Comparison of ENCODE assay signal across 10 cellular contexts in genomic region chr10:107814865-107815487, GRCh38.
DNase-seq lines count a peak whose midpoint lies in the region; ATAC-seq and TF ChIP-seq lines count a peak whose summit lies in the region.
"Had no signal": no experiment of that assay in that cellular context is flagged by ENCODE, and none has a peak within 500 bp of the region (broad histone marks: within the 10 kb centered on the region; RNA-seq: fewer than 3 reads in every experiment).

No MANE protein-coding gene starts in this region.

- H3K27ac ChIP-seq in OCI-LY1 (ENCODE audit: low read depth, low read length, poor library complexity, severe bottlenecking): no peak overlapping the region
- H3K27ac ChIP-seq: BLaER1 had no signal

- H3K79me2 ChIP-seq in OCI-LY1 (ENCODE audit: insufficient read depth, low read length): no peaks in the 10 kb centered on the region

- no peak overlapping the region for H3K4me2 ChIP-seq in OCI-LY1 (ENCODE audit: low read length)
- H3K4me2 ChIP-seq: BLaER1 had no signal

- H3K4me3 Mint-ChIP-seq in endothelial cell (ENCODE audit: unreplicated experiment): no peak overlapping the region
- H3K4me3 Mint-ChIP-seq: activated naive CD8-positive, alpha-beta T cell had no signal

- H3K4me1 ChIP-seq in OCI-LY1 (ENCODE audit: insufficient read depth, low read length, severe bottlenecking): no peaks in the 10 kb centered on the region
- H3K4me1 ChIP-seq: BLaER1 had no signal

- H3K9me3 Mint-ChIP-seq in endothelial cell (ENCODE audit: unreplicated experiment): no peaks in the 10 kb centered on the region

- peak; percentile 13 to 41 for DNase-seq in NCI-H2081 (lab: John Stamatoyannopoulos, UW)
- DNase-seq in NCI-H2081 treated with DMSO at 0.1 percent for 48 hours (lab: John Stamatoyannopoulos, UW): no peak
- DNase-seq in endothelial cell (ENCODE audit: low spot score): peak; percentile 68
- DNase-seq in mucosa of gallbladder (ENCODE audit: low spot score): peak; percentile 83
- DNase-seq in stimulated activated CD4-positive, alpha-beta T cell treated with anti-CD3 and anti-CD28 coated beads, Interleukin-2, amount 100 ng/mL, for 48 hours: no peak
- DNase-seq in stimulated activated CD4-positive, alpha-beta T cell treated with anti-CD3 and anti-CD28 coated beads, Interleukin-12 subunit alpha, Interleukin-12 subunit beta, amount 100 ng/mL, for 4 hours: no peak

- H3K9me2 ChIP-seq in OCI-LY1 (ENCODE audit: low read depth, low read length): no peaks in the 10 kb centered on the region

- no peaks in the 10 kb centered on the region for H3K27me3 ChIP-seq in OCI-LY1 (ENCODE audit: insufficient read depth, low read length)
- H3K27me3 ChIP-seq: BLaER1 had no signal

- H3K4me3 ChIP-seq in OCI-LY1 (ENCODE audit: low read depth, low read length, poor library complexity, severe bottlenecking): no peak overlapping the region
- H3K4me3 ChIP-seq: BLaER1 had no signal

- TF ChIP-seq CTCF in OCI-LY1 (IDR thresholded peaks at IDR 0.05; ENCODE audit: low read length): peak; percentile 55
- TF ChIP-seq CTCF in endothelial cell (IDR thresholded peaks at IDR 0.05; ENCODE audit: unreplicated experiment): peak; percentile 62

- H3K4me1 Mint-ChIP-seq in endothelial cell (ENCODE audit: unreplicated experiment): peaks cover 6% of the 10 kb centered on the region

- no peak overlapping the region for H3K27ac Mint-ChIP-seq in endothelial cell (ENCODE audit: unreplicated experiment)
- H3K27ac Mint-ChIP-seq: activated naive CD8-positive, alpha-beta T cell had no signal

- no peaks in the 10 kb centered on the region for H3K36me3 ChIP-seq in OCI-LY1 (ENCODE audit: insufficient read depth, low read length)
- H3K36me3 ChIP-seq: BLaER1 had no signal

- H3F3A ChIP-seq in OCI-LY1 (ENCODE audit: insufficient read depth, low read length): no peaks in the 10 kb centered on the region

- H2AFZ ChIP-seq in OCI-LY1 (ENCODE audit: low read length): no peak overlapping the region

- no peaks in the 10 kb centered on the region for H3K9me3 ChIP-seq in OCI-LY1 (ENCODE audit: low read length)
- H3K9me3 ChIP-seq: BLaER1 had no signal

- H3K9ac ChIP-seq in OCI-LY1 (ENCODE audit: low read length): no peak overlapping the region
- H3K9ac ChIP-seq: BLaER1 had no signal

- H3K27me3 Mint-ChIP-seq in endothelial cell (ENCODE audit: unreplicated experiment): no peaks in the 10 kb centered on the region
- H3K27me3 Mint-ChIP-seq: activated naive CD8-positive, alpha-beta T cell had no signal

- no peaks in the 10 kb centered on the region for H3K36me3 Mint-ChIP-seq in endothelial cell (ENCODE audit: low read depth, unreplicated experiment)
- H3K36me3 Mint-ChIP-seq: activated naive CD8-positive, alpha-beta T cell had no signal

- ATAC-seq in HG02798 (IDR thresholded peaks at IDR 0.05; ENCODE audit: poor library complexity, unreplicated experiment): peak; percentile 86

- H4K20me1 ChIP-seq in OCI-LY1 (ENCODE audit: insufficient read depth, low read length): no peaks in the 10 kb centered on the region
- H4K20me1 ChIP-seq: BLaER1 had no signal

Comparison
In these comparisons a context has a peak if more than half of its experiments do, and no peak if none do; other contexts are left out.
1. DNase-seq: peak in NCI-H2081 (2 of 2), endothelial cell (single experiment) and mucosa of gallbladder (single experiment); none in NCI-H2081 treated with DMSO at 0.1 percent for 48 hours (single experiment), stimulated activated CD4-positive, alpha-beta T cell treated with anti-CD3 and anti-CD28 coated beads, Interleukin-2, amount 100 ng/mL, for 48 hours (0 of 2) and stimulated activated CD4-positive, alpha-beta T cell treated with anti-CD3 and anti-CD28 coated beads, Interleukin-12 subunit alpha, Interleukin-12 subunit beta, amount 100 ng/mL, for 4 hours (single experiment).